In genomic region chr22:17218341-17218740, GRCh38 we compare ENCODE assay signal across 14 cellular contexts. TPM values are rescaled to one million over a fixed set of nuclear protein-coding genes. Genes with fewer than 3 reads are reported as not detected.
DNase-seq lines count a peak whose midpoint lies in the region; ATAC-seq and TF ChIP-seq lines count a peak whose summit lies in the region.
"Had no signal": no experiment of that assay in that cellular context is flagged by ENCODE, and none has a peak within 500 bp of the region (broad histone marks: within the 10 kb centered on the region; RNA-seq: fewer than 3 reads in every experiment).

No MANE protein-coding gene starts in this region.

- H3K4me3 Mint-ChIP-seq in activated CD8-positive, alpha-beta T cell treated with anti-CD3 and anti-CD28 coated beads for 36 hours = peak overlapping the region; percentile 77

- H3K4me3 ChIP-seq in A673 (ENCODE audit: low read depth, low read length, poor library complexity, severe bottlenecking) (no peak overlapping the region), GM12865 (ENCODE audit: low read depth, low read length) (peak overlapping the region; percentile 55), mononuclear cell (ENCODE audit: low read length) (peak overlapping the region; percentile 53)

- H3K27me3 ChIP-seq in A673 (replicated peaks; ENCODE audit: insufficient read depth, low read depth, low read length, poor library complexity) (no peaks in the 10 kb centered on the region), mononuclear cell (ENCODE audit: insufficient read depth, low read length) (no peaks in the 10 kb centered on the region)

- no peaks in the 10 kb centered on the region for H3K36me3 ChIP-seq in A673 (ENCODE audit: insufficient read depth, low read length, poor library complexity, severe bottlenecking)

- intact Hi-C loops in A673 (cut with micrococcal nuclease; ENCODE audit: unreplicated experiment) = loop anchor here (5.0 kb wide), 2 partner anchors 49 to 149 kb away; partner anchors contain the start of gene CECR2
- intact Hi-C loops in activated CD8-positive, alpha-beta T cell treated with anti-CD3 and anti-CD28 coated beads for 36 hours (cut with micrococcal nuclease) = no loop called here

- no peaks in the 10 kb centered on the region for H3K27me3 Mint-ChIP-seq in activated CD8-positive, alpha-beta T cell treated with anti-CD3 and anti-CD28 coated beads for 36 hours

- peaks cover 61% of the 10 kb centered on the region for H3K4me1 Mint-ChIP-seq in activated CD8-positive, alpha-beta T cell treated with anti-CD3 and anti-CD28 coated beads for 36 hours (ENCODE audit: low read depth)

- peaks cover 30% of the 10 kb centered on the region for H3K4me1 ChIP-seq in A673 (ENCODE audit: insufficient read depth, low read length, poor library complexity, severe bottlenecking)
- peaks cover 75% of the 10 kb centered on the region for H3K4me1 ChIP-seq in mononuclear cell (ENCODE audit: insufficient read depth, low read length)

- POLR2A ChIA-PET in A673 (lab: Charles Lee; ENCODE audit: low non-redundant PET) = interaction anchor here (0.6 kb wide), 1 partner anchor 86 kb away, joined by 8 read pairs; no protein-coding TSS in a partner anchor
- POLR2A ChIA-PET in activated CD8-positive, alpha-beta T cell treated with anti-CD3 and anti-CD28 coated beads for 36 hours (lab: Charles Lee) = interaction anchor here (1.0 to 2.1 kb wide), 5 partner anchors 10 to 153 kb away, joined by 3 to 8 read pairs (median 3); no protein-coding TSS in a partner anchor

- H3K9me3 Mint-ChIP-seq in activated CD8-positive, alpha-beta T cell treated with anti-CD3 and anti-CD28 coated beads for 36 hours = no peaks in the 10 kb centered on the region

- CTCF ChIA-PET in A673 (lab: Charles Lee) = no interaction called here
- CTCF ChIA-PET in activated CD8-positive, alpha-beta T cell treated with anti-CD3 and anti-CD28 coated beads for 36 hours (lab: Charles Lee) = interaction anchor here (0.9 to 1.9 kb wide), 2 partner anchors 47 to 144 kb away, joined by 4 to 13 read pairs; no protein-coding TSS in a partner anchor

- no peak for TF ChIP-seq CTCF in A673 (conservative IDR thresholded peaks at IDR 0.05; ENCODE audit: low read depth, low read length)
- no peak for TF ChIP-seq CTCF in GM12865 (IDR thresholded peaks at IDR 0.05; ENCODE audit: insufficient read depth, low read depth, low read length, missing control alignments)
- TF ChIP-seq CTCF in activated CD8-positive, alpha-beta T cell treated with anti-CD3 and anti-CD28 coated beads for 36 hours (IDR thresholded peaks at IDR 0.05) = no peak

- ATAC-seq in activated CD8-positive, alpha-beta T cell treated with anti-CD3 and anti-CD28 coated beads for 36 hours = no peak

- H3K27ac Mint-ChIP-seq in activated CD8-positive, alpha-beta T cell treated with anti-CD3 and anti-CD28 coated beads for 36 hours = peak overlapping the region; percentile 90

- H3K9me3 ChIP-seq in A673 (ENCODE audit: low read depth, low read length, poor library complexity, severe bottlenecking) = no peaks in the 10 kb centered on the region
- H3K9me3 ChIP-seq in mononuclear cell (ENCODE audit: low read depth, low read length) = no peaks in the 10 kb centered on the region

- peak overlapping the region; percentile 73 for H3K27ac ChIP-seq in A673 (ENCODE audit: low read depth, low read length, poor library complexity, severe bottlenecking)

- BruUV-seq in A673 (replicated peaks; lab: Mats Ljungman, UMichigan) = no TSS peak

- peaks cover 6% of the 10 kb centered on the region for H3K36me3 Mint-ChIP-seq in activated CD8-positive, alpha-beta T cell treated with anti-CD3 and anti-CD28 coated beads for 36 hours (ENCODE audit: low read depth)

- DNase-seq in A673 (ENCODE audit: low spot score) = no peak
- no peak for DNase-seq in GM12865 (ENCODE audit: low read depth)
- peak; percentile 24 for DNase-seq in activated CD8-positive, alpha-beta T cell treated with anti-CD3 and anti-CD28 coated beads for 36 hours
- DNase-seq in HCEC 1CT = no peak
- no peak for DNase-seq in anterior cingulate cortex (lab: John Stamatoyannopoulos, UW)
- no peak for DNase-seq in NCI-H2227 treated with DMSO at 0.1 percent for 48 hours (lab: John Stamatoyannopoulos, UW)
- DNase-seq in GOT3 (lab: John Stamatoyannopoulos, UW) = no peak
- DNase-seq: activated CD8-positive, alpha-beta memory T cell treated with anti-CD3 and anti-CD28 coated beads, Interleukin-2, amount 50 U/mL, for 48 hours; EL; left ventricle myocardium superior; NCI-H2171 treated with DMSO at 0.1 percent for 48 hours; T1000 had no signal

RNA-seq across cellular contexts. Expression of gene ADA2, which starts 0.9 kb away (rescaled TPM):
- total RNA-seq in A673 (2021) (4.1 and 4.9 TPM in 2 replicates), mononuclear cell (74.0 TPM)
- total RNA-seq in activated CD8-positive, alpha-beta T cell treated with anti-CD3 and anti-CD28 coated beads for 36 hours = 10 to 100 TPM; 11.3 to 13.8 TPM
- total RNA-seq: MCF 10A had no signal

RNA-seq across cellular contexts. Expression of gene HDHD5, which starts 59.3 kb away (rescaled TPM):
- 59.4 and 61.6 TPM in 2 replicates for total RNA-seq in A673 (2021)
- 10 to 100 TPM; 68.1 to 71.4 TPM for total RNA-seq in activated CD8-positive, alpha-beta T cell treated with anti-CD3 and anti-CD28 coated beads for 36 hours
- total RNA-seq in mononuclear cell = 12.5 TPM
